Comparison of ENCODE assay signal across 8 cellular contexts in the genomic region with DNA sequence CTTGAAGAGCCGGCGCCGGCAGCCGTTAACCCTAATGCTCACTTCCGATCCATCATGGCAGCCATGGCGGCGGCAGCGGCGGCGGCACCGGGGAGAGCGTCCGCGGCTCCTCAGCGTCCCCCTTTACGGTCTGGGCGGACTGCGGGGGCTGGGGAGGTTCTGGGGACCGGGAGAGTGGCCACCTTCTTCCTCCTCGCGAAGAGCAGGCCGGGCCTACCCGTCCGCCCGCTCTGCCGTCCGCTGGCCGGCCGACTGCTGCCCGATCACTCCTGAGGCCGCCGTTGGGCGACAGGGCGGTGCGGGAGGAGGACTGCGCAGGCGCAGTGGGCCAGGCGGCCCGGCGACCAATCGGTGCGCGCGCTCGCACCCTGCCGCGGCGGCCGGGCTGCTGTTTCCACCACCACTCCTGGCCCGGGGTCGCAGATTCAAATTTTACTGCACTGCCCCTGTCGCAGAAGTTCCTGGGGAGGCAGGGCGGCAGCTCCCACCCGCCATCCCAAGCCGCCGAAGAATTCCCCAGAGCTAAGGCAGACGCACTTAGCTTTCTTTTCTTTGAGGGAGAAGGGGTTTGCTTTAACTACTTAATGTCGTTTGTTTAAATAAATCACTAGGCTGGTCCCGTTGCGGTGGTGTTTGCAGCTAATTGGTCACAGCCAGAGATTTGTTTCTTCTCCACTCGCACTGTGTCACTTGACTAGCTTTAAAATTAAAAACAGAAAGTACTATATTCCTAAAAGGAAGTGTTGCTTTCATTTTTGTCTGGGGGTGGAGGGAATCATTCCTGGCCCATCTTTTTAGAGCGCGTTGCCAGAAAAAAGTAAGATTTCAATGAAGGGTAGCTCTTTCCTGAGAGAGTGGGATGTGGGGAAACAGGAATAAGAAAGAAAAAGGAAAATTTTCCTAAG. TPM values are rescaled to one million over a fixed set of nuclear protein-coding genes. Genes with fewer than 3 reads are reported as not detected.
DNase-seq lines count a peak whose midpoint lies in the region; ATAC-seq and TF ChIP-seq lines count a peak whose summit lies in the region.

A gene (minus strand): TSS at position 290 of the 905 bp plus-strand sequence. CDS start 452 bp downstream, outside the sequence.

- H3K4me1 Mint-ChIP-seq in naive thymus-derived CD4-positive, alpha-beta T cell, result peaks cover 33 to 52% (median 44%) of the 10 kb centered on the region in 7 donors
- peaks cover 32% of the 10 kb centered on the region for H3K4me1 Mint-ChIP-seq in stimulated activated memory B cell treated with anti-CD40 and anti-IgM and Interleukin-4, amounts not matched to agents 10 μg/mL and 1 μg/mL and 100 μg/mL, for 72 hours

- peaks cover 57% of the 10 kb centered on the region for H3K79me2 ChIP-seq in DND-41 (ENCODE audit: insufficient read depth, low read length)

- peak; percentile 90 for DNase-seq in DND-41
- peak; percentile 88 for DNase-seq in RPMI7951 (ENCODE audit: low read depth)
- peak; percentile 74 to 79 for DNase-seq in activated T-helper 1 cell treated with anti-CD3 and anti-CD28 coated beads, Interleukin-2, amount 50 U/mL, for 16 hours (ENCODE audit: low read depth in 1 of 2, low spot score in 1 of 2)
- DNase-seq in fibroblast of gingiva (ENCODE audit: low read depth), result peak; percentile 84
- peak; percentile 77 to 95 (median 90) for DNase-seq in naive thymus-derived CD4-positive, alpha-beta T cell

- peak within 1 kb of the TSS; percentile 67 to 94 for H3K4me3 ChIP-seq in DND-41 (ENCODE audit: low read depth in 1 of 2, low read length in 2 of 2)
- H3K4me3 ChIP-seq in naive thymus-derived CD4-positive, alpha-beta T cell (ENCODE audit: low read length), result peak within 1 kb of the TSS; percentile 71

- H3K4me3 Mint-ChIP-seq in naive thymus-derived CD4-positive, alpha-beta T cell, result peak within 1 kb of the TSS; percentile 94 to 99 (median 96)
- peak within 1 kb of the TSS; percentile 96 for H3K4me3 Mint-ChIP-seq in stimulated activated memory B cell treated with anti-CD40 and anti-IgM and Interleukin-4, amounts not matched to agents 10 μg/mL and 1 μg/mL and 100 μg/mL, for 72 hours

- peaks cover 27% of the 10 kb centered on the region for H3K36me3 ChIP-seq in DND-41 (ENCODE audit: insufficient read depth, low read length)
- H3K36me3 ChIP-seq in KOPT-K1 (ENCODE audit: insufficient read depth, low read length), result peaks cover 15% of the 10 kb centered on the region
- peaks cover 0 to 9% (median 0%) of the 10 kb centered on the region in 3 experiments for H3K36me3 ChIP-seq in naive thymus-derived CD4-positive, alpha-beta T cell (ENCODE audit: control insufficient read depth in 2 of 3, insufficient read depth in 3 of 3, low read length in 3 of 3)

- ATAC-seq in DND-41 (ENCODE audit: insufficient read depth, low read depth), result peak; percentile 86
- ATAC-seq in GM21786 (IDR thresholded peaks at IDR 0.05; ENCODE audit: unreplicated experiment), result peak; percentile 86
- peak; percentile 87 for ATAC-seq in naive thymus-derived CD4-positive, alpha-beta T cell
- peak; percentile 96 for ATAC-seq in stimulated activated memory B cell treated with anti-CD40 and anti-IgM and Interleukin-4, amounts not matched to agents 10 μg/mL and 1 μg/mL and 100 μg/mL, for 72 hours

- TF ChIP-seq CTCF in DND-41 (IDR thresholded peaks at IDR 0.05; ENCODE audit: borderline replicate concordance, extremely low read depth, low read length, poor library complexity, severe bottlenecking), result no peak

- peaks cover 0 to 7% (median 0%) of the 10 kb centered on the region in 5 donors for H3K36me3 Mint-ChIP-seq in naive thymus-derived CD4-positive, alpha-beta T cell
- no peaks in the 10 kb centered on the region for H3K36me3 Mint-ChIP-seq in stimulated activated memory B cell treated with anti-CD40 and anti-IgM and Interleukin-4, amounts not matched to agents 10 μg/mL and 1 μg/mL and 100 μg/mL, for 72 hours

- H3K9ac ChIP-seq in DND-41 (ENCODE audit: low read depth, low read length), result peak within 1 kb of the TSS; percentile 96

- H3K4me1 ChIP-seq in DND-41 (ENCODE audit: insufficient read depth, low read length), result peaks cover 47% of the 10 kb centered on the region
- peaks cover 27 to 30% of the 10 kb centered on the region in 2 donors for H3K4me1 ChIP-seq in naive thymus-derived CD4-positive, alpha-beta T cell (ENCODE audit: control insufficient read depth in 2 of 2, insufficient read depth in 2 of 2, low read length in 2 of 2)

- H3K27me3 Mint-ChIP-seq in naive thymus-derived CD4-positive, alpha-beta T cell, result no peaks in the 10 kb centered on the region
- no peaks in the 10 kb centered on the region for H3K27me3 Mint-ChIP-seq in stimulated activated memory B cell treated with anti-CD40 and anti-IgM and Interleukin-4, amounts not matched to agents 10 μg/mL and 1 μg/mL and 100 μg/mL, for 72 hours

- peak within 1 kb of the TSS; percentile 81 for H3K4me2 ChIP-seq in DND-41 (ENCODE audit: insufficient read depth, low read length)

- H3K9me3 Mint-ChIP-seq in naive thymus-derived CD4-positive, alpha-beta T cell, result no peaks in the 10 kb centered on the region
- H3K9me3 Mint-ChIP-seq in stimulated activated memory B cell treated with anti-CD40 and anti-IgM and Interleukin-4, amounts not matched to agents 10 μg/mL and 1 μg/mL and 100 μg/mL, for 72 hours, result no peaks in the 10 kb centered on the region

- POLR2A ChIA-PET in naive thymus-derived CD4-positive, alpha-beta T cell (lab: Charles Lee), result interaction anchor here (0.6 to 1.4 kb wide), 4 partner anchors 9 to 1068 kb away, joined by 3 to 4 read pairs (median 3); no protein-coding TSS in a partner anchor

- peak within 1 kb of the TSS; percentile 92 for H2AFZ ChIP-seq in DND-41 (ENCODE audit: low read depth, low read length)

- H3K9me3 ChIP-seq in DND-41 (ENCODE audit: insufficient read depth, low read length, severe bottlenecking) (no peaks in the 10 kb centered on the region), KOPT-K1 (ENCODE audit: insufficient read depth, low read length, poor library complexity, severe bottlenecking) (no peaks in the 10 kb centered on the region)
- no peaks in the 10 kb centered on the region for H3K9me3 ChIP-seq in naive thymus-derived CD4-positive, alpha-beta T cell (ENCODE audit: control insufficient read depth in 2 of 3, low read length in 3 of 3)

- CTCF ChIA-PET in naive thymus-derived CD4-positive, alpha-beta T cell (lab: Charles Lee), result interaction anchor here (0.7 to 0.8 kb wide), 2 partner anchors 987 to 1078 kb away, joined by 3 to 4 read pairs; no protein-coding TSS in a partner anchor

- peaks cover 42% of the 10 kb centered on the region for H4K20me1 ChIP-seq in DND-41 (ENCODE audit: insufficient read depth, low read length)

- H3K27ac Mint-ChIP-seq in naive thymus-derived CD4-positive, alpha-beta T cell, result peak within 1 kb of the TSS; percentile 90 to 97 (median 93)
- H3K27ac Mint-ChIP-seq in stimulated activated memory B cell treated with anti-CD40 and anti-IgM and Interleukin-4, amounts not matched to agents 10 μg/mL and 1 μg/mL and 100 μg/mL, for 72 hours, result peak within 1 kb of the TSS; percentile 94

- intact Hi-C loops in naive thymus-derived CD4-positive, alpha-beta T cell (cut with micrococcal nuclease), result loop anchor here (1.0 to 10.0 kb wide), 21 partner anchors 44 to 1712 kb away; a partner anchor contains a TSS

- no peaks in the 10 kb centered on the region for H3K27me3 ChIP-seq in DND-41 (ENCODE audit: insufficient read depth, low read length, poor library complexity)
- H3K27me3 ChIP-seq in naive thymus-derived CD4-positive, alpha-beta T cell (ENCODE audit: control insufficient read depth in 2 of 2, insufficient read depth in 2 of 2, low read length in 2 of 2), result no peaks in the 10 kb centered on the region

- H3K27ac ChIP-seq in DND-41 (ENCODE audit: low read length) (peak within 1 kb of the TSS; percentile 98), KOPT-K1 (ENCODE audit: low read depth, low read length, poor library complexity, severe bottlenecking) (peak within 1 kb of the TSS; percentile 95)
- H3K27ac ChIP-seq in naive thymus-derived CD4-positive, alpha-beta T cell (ENCODE audit: low read depth, low read length), result peak within 1 kb of the TSS; percentile 83

RNA-seq across cellular contexts. Expression of the gene that starts here (rescaled TPM):
- total RNA-seq in RPMI7951 (2014; rRNA removed; shearing (Covaris generic)), result 190 and 214 TPM in 2 replicates
- total RNA-seq in naive thymus-derived CD4-positive, alpha-beta T cell, result 10 to 100 TPM; 42.2 to 66.0 (median 46.3) TPM
- polyA plus RNA-seq in naive thymus-derived CD4-positive, alpha-beta T cell, result 10 to 100 TPM; 19.7 to 20.3 TPM

Comparison
In these comparisons a context has a peak if more than half of its experiments do, and no peak if none do; other contexts are left out.
1. Peak in every context shown above with its lines: DNase-seq, ATAC-seq, H3K4me3 ChIP-seq and H3K27ac ChIP-seq.